Comparison of ENCODE assay signal across 11 cellular contexts in genomic region chr6:21738180-21739094, GRCh38.
DNase-seq lines count a peak whose midpoint lies in the region; ATAC-seq, FAIRE-seq and TF ChIP-seq lines count a peak whose summit lies in the region.
"Had no signal": no experiment of that assay in that cellular context is flagged by ENCODE, and none has a peak within 500 bp of the region (broad histone marks: within the 10 kb centered on the region; RNA-seq: fewer than 3 reads in every experiment).

No MANE protein-coding gene starts in this region.

- H3K9me3 ChIP-seq in astrocyte (ENCODE audit: insufficient read depth, low read depth, low read length) (no peaks in the 10 kb centered on the region), vagina (no peaks in the 10 kb centered on the region)

- H2BK15ac ChIP-seq in mesendoderm (replicated peaks; ENCODE audit: low read depth) = no peak overlapping the region

- peak overlapping the region; percentile 30 for H3K56ac ChIP-seq in mesendoderm (ENCODE audit: low read length)

- H3K4ac ChIP-seq in mesendoderm (ENCODE audit: low read depth, low read length) = no peak overlapping the region

- no peak overlapping the region for H3K23ac ChIP-seq in mesendoderm (ENCODE audit: low read length)

- no peaks in the 10 kb centered on the region for H3K27me3 Mint-ChIP-seq in astrocyte (ENCODE audit: low read depth, unreplicated experiment)
- H3K27me3 Mint-ChIP-seq in activated T-cell treated with anti-CD3 and anti-CD28 coated beads, Interleukin-2, amount 50 U/mL, for 4 hours (ENCODE audit: low read depth) = peaks cover 2% of the 10 kb centered on the region

- peak overlapping the region; percentile 85 for H2BK120ac ChIP-seq in mesendoderm (ENCODE audit: low read depth, low read length)

- H3K4me3 Mint-ChIP-seq in astrocyte (ENCODE audit: unreplicated experiment) = no peak overlapping the region
- H3K4me3 Mint-ChIP-seq in activated T-cell treated with anti-CD3 and anti-CD28 coated beads, Interleukin-2, amount 50 U/mL, for 4 hours = no peak overlapping the region
- H3K4me3 Mint-ChIP-seq: CD14-positive monocyte had no signal

- H3K36me3 ChIP-seq in astrocyte (ENCODE audit: insufficient read depth, low read length) (no peaks in the 10 kb centered on the region), mesendoderm (ENCODE audit: control insufficient read depth, insufficient read depth, low read length) (no peaks in the 10 kb centered on the region), vagina (no peaks in the 10 kb centered on the region)

- peaks cover 51% of the 10 kb centered on the region for H3K4me1 ChIP-seq in astrocyte (ENCODE audit: insufficient read depth, low read length)
- H3K4me1 ChIP-seq in mesendoderm (ENCODE audit: control insufficient read depth, low read depth, low read length) = peaks cover 29% of the 10 kb centered on the region
- H3K4me1 ChIP-seq in vagina = peaks cover 14% of the 10 kb centered on the region

- H4K5ac ChIP-seq in mesendoderm (ENCODE audit: low read length) = no peak overlapping the region

- peak overlapping the region; percentile 94 for H3K18ac ChIP-seq in mesendoderm (ENCODE audit: low read length)

- no peak overlapping the region for H2BK5ac ChIP-seq in mesendoderm (ENCODE audit: low read length)

- peaks cover 2% of the 10 kb centered on the region for H3K36me3 Mint-ChIP-seq in astrocyte (ENCODE audit: low read depth, unreplicated experiment)
- no peaks in the 10 kb centered on the region for H3K36me3 Mint-ChIP-seq in activated T-cell treated with anti-CD3 and anti-CD28 coated beads, Interleukin-2, amount 50 U/mL, for 4 hours (ENCODE audit: insufficient read depth)
- H3K36me3 Mint-ChIP-seq: CD14-positive monocyte had no signal

- no peak for ATAC-seq in activated T-cell treated with anti-CD3 and anti-CD28 coated beads, Interleukin-2, amount 50 U/mL, for 4 hours
- ATAC-seq in HG03108 (IDR thresholded peaks at IDR 0.05; ENCODE audit: unreplicated experiment) = no peak

- H3K79me1 ChIP-seq in mesendoderm (ENCODE audit: low read length) = peaks cover 14% of the 10 kb centered on the region

- H4K8ac ChIP-seq in mesendoderm (ENCODE audit: low read depth, low read length) = no peak overlapping the region

- H3K27me3 ChIP-seq in astrocyte (ENCODE audit: insufficient read depth, low read length) (no peaks in the 10 kb centered on the region), mesendoderm (ENCODE audit: insufficient read depth, low read length, poor library complexity) (no peaks in the 10 kb centered on the region), vagina (no peaks in the 10 kb centered on the region)

- TF ChIP-seq POLR2A in vagina (IDR thresholded peaks at IDR 0.05) = no peak

- WGBS in mesendoderm (ENCODE audit: extremely low coverage, insufficient coverage, low lambda C conversion rate) = no CpG with 5 or more reads among the region's 5 CpGs

- no peaks in the 10 kb centered on the region for H4K20me1 ChIP-seq in astrocyte (ENCODE audit: insufficient read depth, low read length)

- no peaks in the 10 kb centered on the region for H3K9me3 Mint-ChIP-seq in astrocyte (ENCODE audit: unreplicated experiment)
- no peaks in the 10 kb centered on the region for H3K9me3 Mint-ChIP-seq in activated T-cell treated with anti-CD3 and anti-CD28 coated beads, Interleukin-2, amount 50 U/mL, for 4 hours

- no peak overlapping the region for H2AK5ac ChIP-seq in mesendoderm (ENCODE audit: low read length)

- intact Hi-C loops in vagina (cut with DNase I) = no loop called here

- peaks cover 57% of the 10 kb centered on the region for H3K4me1 Mint-ChIP-seq in astrocyte (ENCODE audit: low read depth, unreplicated experiment)
- H3K4me1 Mint-ChIP-seq in activated T-cell treated with anti-CD3 and anti-CD28 coated beads, Interleukin-2, amount 50 U/mL, for 4 hours (ENCODE audit: low read depth) = no peaks in the 10 kb centered on the region

- H3K27ac ChIP-seq in astrocyte (ENCODE audit: low read depth, low read length) (no peak overlapping the region), mesendoderm (ENCODE audit: low read depth, low read length) (no peak overlapping the region), vagina (no peak overlapping the region)

- no peak overlapping the region for H2AFZ ChIP-seq in astrocyte (ENCODE audit: low read depth, low read length)

- peaks cover 57% of the 10 kb centered on the region for H3K79me2 ChIP-seq in astrocyte (ENCODE audit: insufficient read depth, low read length)
- peaks cover 56% of the 10 kb centered on the region for H3K79me2 ChIP-seq in mesendoderm (ENCODE audit: control insufficient read depth, insufficient read depth, low read length)

- no peak overlapping the region for H3K4me2 ChIP-seq in astrocyte (ENCODE audit: low read length)
- H3K4me2 ChIP-seq in mesendoderm (ENCODE audit: low read length) = no peak overlapping the region

- DNase-seq in DMS79 (lab: John Stamatoyannopoulos, UW) (peak; percentile 77), NCI-H1105 (lab: John Stamatoyannopoulos, UW) (peak; percentile 48), astrocyte (ENCODE audit: low read depth) (no peak), mesendoderm (no peak), OCI-M2 (lab: John Stamatoyannopoulos, UW; ENCODE audit: unreplicated experiment) (no peak), vagina (ENCODE audit: extremely low spot score in 2 of 2) (no peak)
- DNase-seq in activated T-cell treated with anti-CD3 and anti-CD28 coated beads, Interleukin-2, amount 50 U/mL, for 4 hours = no peak
- DNase-seq: amygdala, NCI-H226 had no signal

- TF ChIP-seq CTCF in astrocyte (IDR thresholded peaks at IDR 0.05; ENCODE audit: insufficient read depth, low read depth, low read length) (no peak), vagina (IDR thresholded peaks at IDR 0.05) (no peak)

- H3K27ac Mint-ChIP-seq in astrocyte (ENCODE audit: unreplicated experiment) = peak overlapping the region; percentile 27
- H3K27ac Mint-ChIP-seq: CD14-positive monocyte had no signal

- no peak for FAIRE-seq in astrocyte (lab: Jason Lieb, UNC)

- no peak overlapping the region for H3K9ac ChIP-seq in astrocyte (ENCODE audit: low read length)
- no peak overlapping the region for H3K9ac ChIP-seq in mesendoderm (ENCODE audit: low read length)

- H3K4me3 ChIP-seq in astrocyte (ENCODE audit: insufficient read depth, low read depth, low read length) (no peak overlapping the region), mesendoderm (ENCODE audit: low read length) (no peak overlapping the region), vagina (no peak overlapping the region)

Comparison
In these comparisons a context has a peak if more than half of its experiments do, and no peak if none do; other contexts are left out.
1. DNase-seq: peak in DMS79 (single experiment) and NCI-H1105 (single experiment); none in astrocyte (single experiment), mesendoderm (single experiment), activated T-cell treated with anti-CD3 and anti-CD28 coated beads, Interleukin-2, amount 50 U/mL, for 4 hours (single experiment), OCI-M2 (single experiment) and vagina (0 of 2).